ENCODE assay signal across 19 cellular contexts in the genomic region with DNA sequence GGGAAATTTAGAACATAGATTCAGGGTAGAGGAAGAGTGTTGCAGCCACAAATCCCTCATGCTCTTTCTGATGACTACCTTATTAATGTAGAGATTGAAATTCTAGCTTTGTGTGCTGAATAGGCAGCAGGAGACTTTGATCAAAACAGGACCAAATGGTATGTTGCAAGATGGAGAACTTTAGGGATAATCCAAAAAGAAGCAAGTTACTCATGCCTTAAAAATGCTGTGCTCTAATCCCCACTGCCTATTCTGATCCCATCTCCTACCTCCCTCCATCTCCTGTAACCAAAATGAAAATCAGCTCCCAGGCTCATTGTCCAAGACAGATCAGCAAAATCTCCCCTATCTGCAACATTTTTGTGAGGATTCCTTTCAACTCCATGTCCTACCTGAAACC. TPM values are rescaled to one million over a fixed set of nuclear protein-coding genes. Genes with fewer than 3 reads are reported as not detected.
DNase-seq lines count a peak whose midpoint lies in the region; ATAC-seq, FAIRE-seq and TF ChIP-seq lines count a peak whose summit lies in the region.
"Had no signal": no experiment of that assay in that cellular context is flagged by ENCODE, and none has a peak within 500 bp of the region (broad histone marks: within the 10 kb centered on the region; RNA-seq: fewer than 3 reads in every experiment).

No MANE protein-coding gene starts in this region.

- H2BK5ac ChIP-seq in H1 (ENCODE audit: low read depth, low read length) (no peak overlapping the region), mesendoderm (ENCODE audit: low read length) (no peak overlapping the region)

- no peak for TF ChIP-seq RAD21 in H1 (IDR thresholded peaks at IDR 0.05 in 1 of 2, conservative IDR thresholded peaks at IDR 0.05 in 1 of 2; ENCODE audit: low read depth in 2 of 2, low read length in 2 of 2)

- no peak overlapping the region for H2BK120ac ChIP-seq in H1 (replicated peaks; ENCODE audit: low read depth, low read length)
- no peak overlapping the region for H2BK120ac ChIP-seq in mesendoderm (ENCODE audit: low read depth, low read length)

- H3K79me1 ChIP-seq in H1 (ENCODE audit: low read depth, low read length) (no peaks in the 10 kb centered on the region), mesendoderm (ENCODE audit: low read length) (no peaks in the 10 kb centered on the region)

- H3K36me3 ChIP-seq in H1 (ENCODE audit: control insufficient read depth in 2 of 4, insufficient read depth in 4 of 4, low read length in 3 of 4) (no peaks in the 10 kb centered on the region), mesendoderm (ENCODE audit: control insufficient read depth, insufficient read depth, low read length) (no peaks in the 10 kb centered on the region)
- H3K36me3 ChIP-seq: HAP-1 had no signal

- H3K23ac ChIP-seq in H1 (ENCODE audit: insufficient read length) (no peak overlapping the region), mesendoderm (ENCODE audit: low read length) (no peak overlapping the region)

- DNase-seq in GM12892 (ENCODE audit: insufficient read length) = no peak
- DNase-seq in HS-27A (ENCODE audit: low read depth) = peak; percentile 2
- DNase-seq in H1 (ENCODE audit: low read depth in 1 of 2, low spot score in 2 of 2) = no peak
- DNase-seq in mesendoderm = peak; percentile 18
- DNase-seq in Right ventricle myocardium inferior (ENCODE audit: missing footprints) = no peak
- no peak for DNase-seq in stimulated activated CD4-positive, alpha-beta T cell treated with anti-CD3 and anti-CD28 coated beads, Interleukin-15, amount 100 ng/mL, for 24 hours
- DNase-seq in ecto neural progenitor cell (ENCODE audit: low spot score) = no peak
- DNase-seq: CD8-positive, alpha-beta T cell; COR-L47; DMS153; DND-41; GDM1; HFFc6; KG1 had no signal

- no peak for TF ChIP-seq CTCF in H1 (IDR thresholded peaks at IDR 0.05; ENCODE audit: control extremely low read depth in 1 of 3, insufficient read depth in 1 of 3, low read depth in 1 of 3, low read length in 3 of 3)

- H3K4me1 ChIP-seq in H1 (replicated peaks in 1 of 4; ENCODE audit: control insufficient read depth in 3 of 4, insufficient read depth in 4 of 4, low read length in 3 of 4) = peaks cover 0 to 6% (median 3%) of the 10 kb centered on the region in 4 experiments; a peak in 2 of 7 replicates
- H3K4me1 ChIP-seq in mesendoderm (ENCODE audit: control insufficient read depth, low read depth, low read length) = no peaks in the 10 kb centered on the region

- POLR2A ChIA-PET in H1 (lab: Charles Lee; ENCODE audit: partially characterized antibody) = no interaction called here

- no peak overlapping the region for H4K5ac ChIP-seq in H1 (ENCODE audit: insufficient read length, low read depth, low read length)
- H4K5ac ChIP-seq in mesendoderm (ENCODE audit: low read length) = no peak overlapping the region

- intact Hi-C loops in Right ventricle myocardium inferior (cut with DNase I) = loop anchor here (1.0 kb wide), 1 partner anchor 28 kb away; no protein-coding TSS in a partner anchor

- H3K4ac ChIP-seq in H1 (replicated peaks; ENCODE audit: insufficient read length, low read depth, low read length) (no peak overlapping the region), mesendoderm (ENCODE audit: low read depth, low read length) (no peak overlapping the region)

- no peak overlapping the region for H3K18ac ChIP-seq in H1 (ENCODE audit: extremely low read depth, low read length)
- no peak overlapping the region for H3K18ac ChIP-seq in mesendoderm (ENCODE audit: low read length)

- peak; percentile 17 for FAIRE-seq in GM12892 (lab: Jason Lieb, UNC)
- no peak for FAIRE-seq in H1 (lab: Jason Lieb, UNC)
- FAIRE-seq: D721Med had no signal

- H3K27ac ChIP-seq in H1 (ENCODE audit: low read depth, low read length) (no peak overlapping the region), mesendoderm (ENCODE audit: low read depth, low read length) (no peak overlapping the region)

- no peak overlapping the region for H3K9ac ChIP-seq in H1 (replicated peaks in 1 of 4; ENCODE audit: extremely low read depth in 1 of 4, low read depth in 3 of 4, low read length in 3 of 4)
- H3K9ac ChIP-seq in mesendoderm (ENCODE audit: low read length) = no peak overlapping the region

- H4K91ac ChIP-seq in H1 (replicated peaks; ENCODE audit: insufficient read length, low read length) = no peak overlapping the region

- no peak overlapping the region for H2BK12ac ChIP-seq in H1 (ENCODE audit: low read depth, low read length)

- no peaks in the 10 kb centered on the region for H3K9me3 ChIP-seq in H1 (ENCODE audit: insufficient read depth in 2 of 2, low read depth in 1 of 2, low read length in 1 of 2)
- H3K9me3 ChIP-seq: HAP-1 had no signal

- H4K8ac ChIP-seq in H1 (ENCODE audit: extremely low read depth, insufficient read depth, low read length) = no peak overlapping the region
- H4K8ac ChIP-seq in mesendoderm (ENCODE audit: low read depth, low read length) = no peak overlapping the region

- H3K14ac ChIP-seq in H1 (ENCODE audit: insufficient read length) = no peak overlapping the region

- H3K56ac ChIP-seq in H1 (replicated peaks; ENCODE audit: insufficient read length, low read depth, low read length) = no peak overlapping the region
- no peak overlapping the region for H3K56ac ChIP-seq in mesendoderm (ENCODE audit: low read length)

- H2AK5ac ChIP-seq in H1 (ENCODE audit: low read depth, low read length) (no peak overlapping the region), mesendoderm (ENCODE audit: low read length) (no peak overlapping the region)

- no peaks in the 10 kb centered on the region for H4K20me1 ChIP-seq in H1 (replicated peaks in 1 of 2; ENCODE audit: control insufficient read depth in 1 of 2, insufficient read depth in 2 of 2, low read length in 2 of 2)

- H2AFZ ChIP-seq in H1 (ENCODE audit: low read length) = peak overlapping the region; percentile 34; the same call in 1 of the 2 replicates

- TF ChIP-seq POLR2A in GM12892 (IDR thresholded peaks at IDR 0.05; ENCODE audit: low read depth, low read length) (no peak), H1 (IDR thresholded peaks at IDR 0.05; ENCODE audit: control extremely low read depth in 1 of 2, low read depth in 2 of 2, low read length in 2 of 2) (no peak)

- H3K23me2 ChIP-seq in H1 (ENCODE audit: low read depth, low read length) = no peaks in the 10 kb centered on the region

- H3K79me2 ChIP-seq in H1 (ENCODE audit: control insufficient read depth in 1 of 2, insufficient read depth in 2 of 2, low read length in 2 of 2) (no peaks in the 10 kb centered on the region), mesendoderm (ENCODE audit: control insufficient read depth, insufficient read depth, low read length) (no peaks in the 10 kb centered on the region)

- H2BK15ac ChIP-seq in H1 (ENCODE audit: low read length) = no peak overlapping the region
- no peak overlapping the region for H2BK15ac ChIP-seq in mesendoderm (replicated peaks; ENCODE audit: low read depth)

- H3K27me3 ChIP-seq in H1 (replicated peaks in 1 of 4; ENCODE audit: control insufficient read depth in 3 of 4, extremely low read depth in 1 of 4, insufficient read depth in 3 of 4, low read length in 3 of 4) = peaks cover 0 to 2% (median 0%) of the 10 kb centered on the region in 4 experiments; a peak in 1 of 7 replicates
- H3K27me3 ChIP-seq in mesendoderm (ENCODE audit: insufficient read depth, low read length, poor library complexity) = no peaks in the 10 kb centered on the region

- H3K4me3 ChIP-seq in H1 (ENCODE audit: extremely low read depth in 1 of 4, insufficient read depth in 2 of 4, low read depth in 3 of 4, low read length in 4 of 4) = no peak overlapping the region
- no peak overlapping the region for H3K4me3 ChIP-seq in mesendoderm (ENCODE audit: low read length)
- H3K4me3 ChIP-seq: HAP-1 had no signal

- H3K4me2 ChIP-seq in H1 (ENCODE audit: insufficient read depth in 1 of 2, low read depth in 2 of 2, low read length in 2 of 2) = no peak overlapping the region
- H3K4me2 ChIP-seq in mesendoderm (ENCODE audit: low read length) = no peak overlapping the region

- CTCF ChIA-PET in H1 (lab: Charles Lee; ENCODE audit: partially characterized antibody) = interaction anchor here (1.3 to 2.8 kb wide), 3 partner anchors 38 to 241 kb away, joined by 3 to 10 read pairs (median 3); no protein-coding TSS in a partner anchor

- no peak for ATAC-seq in Right ventricle myocardium inferior
- ATAC-seq in HG03378 (IDR thresholded peaks at IDR 0.05; ENCODE audit: unreplicated experiment) = no peak
- ATAC-seq: CD8-positive, alpha-beta T cell had no signal

- TF ChIP-seq EP300 in H1 (IDR thresholded peaks at IDR 0.05; ENCODE audit: borderline replicate concordance in 1 of 2, low read depth in 2 of 2, low read length in 2 of 2) = no peak

- no peak overlapping the region for H2BK20ac ChIP-seq in H1 (ENCODE audit: low read length)

TF ChIP-seq in H1, 55 proteins besides CTCF, POLR2A, EP300 and RAD21:
- no peak for TF ChIP-seq SUZ12 (IDR thresholded peaks at IDR 0.05; ENCODE audit: low read length)
- no peak for TF ChIP-seq EZH2 (IDR thresholded peaks at IDR 0.05; ENCODE audit: low read depth, low read length, severe bottlenecking)
- no peak for TF ChIP-seq RXRA (IDR thresholded peaks at IDR 0.05; ENCODE audit: insufficient read depth, low read depth, low read length)
- no peak for TF ChIP-seq TEAD4 (IDR thresholded peaks at IDR 0.05; ENCODE audit: low read depth, low read length)

RNA-seq across cellular contexts. Expression of a gene that starts 31.3 kb away (rescaled TPM):
- polyA plus RNA-seq in GM12892 (2012; ENCODE audit: missing spikeins) = not detected
- 0.56 TPM in 1 of 2 replicates, not detected in the other for total RNA-seq in H1 (2021; fragmentation: NEBNext Ultra II Directional; extraction: Animal tissue kit (Norgen Biotek cat#: 25700))
- polyA plus RNA-seq in H1 (2011; rRNA removed) = 1.3 and 1.6 TPM in 2 replicates
- 0.65 TPM for polyA plus RNA-seq in H1 (2011; cell fraction: cytosol; rRNA removed)
- 1.5 TPM for polyA plus RNA-seq in H1 (2011; cell fraction: nucleus; rRNA removed)
- 0.53 to 0.88 TPM (median 0.58 TPM) in 4 replicates for polyA plus RNA-seq in H1 (2012, experiment 1 of 2)
- 0.79 TPM for polyA plus RNA-seq in H1 (2012, experiment 2 of 2)
- 0.67 TPM for polyA plus RNA-seq in H1 (2013, experiment 1 of 2)
- 0.85 TPM for polyA plus RNA-seq in H1 (2013, experiment 2 of 2)
- 0.88 and 1.4 TPM in 2 replicates for polyA minus RNA-seq in H1 (2011; rRNA and poly(A)+ RNA removed)
- polyA minus RNA-seq in H1 (2011; cell fraction: cytosol; rRNA and poly(A)+ RNA removed) = 1.1 TPM
- 1.6 TPM for polyA minus RNA-seq in H1 (2011; cell fraction: nucleus; rRNA and poly(A)+ RNA removed)
- polyA plus RNA-seq in mesendoderm (2013, experiment 1 of 2) = 0.08 TPM
- polyA plus RNA-seq in mesendoderm (2013, experiment 2 of 2) = 0.13 TPM
- 0.14 TPM for total RNA-seq in Right ventricle myocardium inferior
- total RNA-seq: HT-29 had no signal
- polyA plus RNA-seq: IgD-negative memory B cell had no signal

Comparison
In these comparisons a context has a peak if more than half of its experiments do, and no peak if none do; other contexts are left out.
1. DNase-seq: peak in HS-27A (single experiment) and mesendoderm (single experiment); none in GM12892 (single experiment), H1 (0 of 2), Right ventricle myocardium inferior (single experiment), stimulated activated CD4-positive, alpha-beta T cell treated with anti-CD3 and anti-CD28 coated beads, Interleukin-15, amount 100 ng/mL, for 24 hours (single experiment) and ecto neural progenitor cell (single experiment).